In genomic region chr3:31242026-31242455, GRCh38 we compare ENCODE assay signal across 14 cellular contexts.
DNase-seq lines count a peak whose midpoint lies in the region; ATAC-seq lines count a peak whose summit lies in the region.
"Had no signal": no experiment of that assay in that cellular context is flagged by ENCODE, and none has a peak within 500 bp of the region (broad histone marks: within the 10 kb centered on the region; RNA-seq: fewer than 3 reads in every experiment).

No MANE protein-coding gene starts in this region.

- no peak for DNase-seq in HUDEP-2 (lab: John Stamatoyannopoulos, UW; ENCODE audit: unreplicated experiment in 76 of 76)
- DNase-seq in DMS79 (lab: John Stamatoyannopoulos, UW), result no peak
- no peak for DNase-seq in KBM-7
- DNase-seq in T1000 (lab: John Stamatoyannopoulos, UW), result no peak
- DNase-seq: activated T-cell treated with anti-CD3 and anti-CD28 coated beads, Interleukin-2, amount 50 U/mL, for 24 hours; central memory CD4-positive, alpha-beta T cell; naive B cell; NCI-H1694; PC-3 had no signal

- in situ Hi-C loops in KBM-7 (cut with MboI; ENCODE audit: low pct_unique_long_range_greater_than_20kb, low sequenced_read_pairs), result no loop called here

- ATAC-seq in GM18511 (IDR thresholded peaks at IDR 0.05; ENCODE audit: unreplicated experiment), result peak; percentile 78
- peak; percentile 51 for ATAC-seq in GM19438 (IDR thresholded peaks at IDR 0.05; ENCODE audit: low read depth, unreplicated experiment)
- peak; percentile 77 for ATAC-seq in HG02840 (IDR thresholded peaks at IDR 0.05; ENCODE audit: low FRiP score, unreplicated experiment)
- peak; percentile 43 for ATAC-seq in HG03521 (IDR thresholded peaks at IDR 0.05; ENCODE audit: unreplicated experiment)
- ATAC-seq: PC-3, sciatic nerve had no signal
